ENCODE assay signal across 12 cellular contexts in genomic region chr4:121227254-121227867, GRCh38.
A peak's percentile ranks its signal among the peaks of the same experiment; 100 is the strongest.
DNase-seq lines count a peak whose midpoint lies in the region; ATAC-seq and TF ChIP-seq lines count a peak whose summit lies in the region.
"Had no signal": no experiment of that assay in that cellular context is flagged by ENCODE, and none has a peak within 500 bp of the region (broad histone marks: within the 10 kb centered on the region; RNA-seq: fewer than 3 reads in every experiment).

No MANE protein-coding gene starts in this region.

- CTCF ChIA-PET in activated naive CD4-positive, alpha-beta T cell treated with anti-CD3 and anti-CD28 coated beads for 36 hours (lab: Charles Lee) = interaction anchor here (0.8 to 4.6 kb wide), 6 partner anchors 8 to 35 kb away, joined by 4 to 22 read pairs (median 6); no protein-coding TSS in a partner anchor
- CTCF ChIA-PET in OCI-LY7 (lab: Charles Lee; ENCODE audit: unreplicated experiment) = no interaction called here

- H4K20me1 ChIP-seq in OCI-LY7 (ENCODE audit: insufficient read depth, low read length) = no peaks in the 10 kb centered on the region

- no peak overlapping the region for H3K27ac ChIP-seq in OCI-LY7 (ENCODE audit: low read depth, low read length, poor library complexity, severe bottlenecking)
- H3K27ac ChIP-seq: epithelial cell of prostate had no signal

- peak; percentile 70 for ATAC-seq in HG02623 (IDR thresholded peaks at IDR 0.05; ENCODE audit: unreplicated experiment)
- ATAC-seq in stimulated activated naive CD8-positive, alpha-beta T cell treated with anti-CD3 and anti-CD28 coated beads, Interleukin-15, amount 100 ng/mL, for 72 hours = peak; percentile 97

- intact Hi-C loops in activated naive CD4-positive, alpha-beta T cell treated with anti-CD3 and anti-CD28 coated beads for 36 hours (cut with micrococcal nuclease) = loop anchor here (1.0 to 10.0 kb wide), 10 partner anchors 16 to 577 kb away; partner anchors contain the start of gene EXOSC9
- intact Hi-C loops in OCI-LY7 (cut with micrococcal nuclease; ENCODE audit: unreplicated experiment) = no loop called here

- H3K79me2 ChIP-seq in OCI-LY7 (ENCODE audit: insufficient read depth, low read depth, low read length) = no peaks in the 10 kb centered on the region

- peak; percentile 29; the same call in 1 of the 2 replicates for TF ChIP-seq CTCF in OCI-LY7 (conservative IDR thresholded peaks at IDR 0.05; ENCODE audit: low read length)

- no peak overlapping the region for H3K4me2 ChIP-seq in OCI-LY7 (ENCODE audit: low read length)

- H3K9me3 Mint-ChIP-seq in activated naive CD4-positive, alpha-beta T cell treated with anti-CD3 and anti-CD28 coated beads for 36 hours = no peaks in the 10 kb centered on the region
- H3K9me3 Mint-ChIP-seq in stimulated activated naive CD8-positive, alpha-beta T cell treated with anti-CD3 and anti-CD28 coated beads, Interleukin-15, amount 100 ng/mL, for 72 hours = no peaks in the 10 kb centered on the region
- H3K9me3 Mint-ChIP-seq: neural crest cell had no signal

- H3K36me3 ChIP-seq in OCI-LY7 (ENCODE audit: insufficient read depth, low read length) = no peaks in the 10 kb centered on the region

- POLR2A ChIA-PET in OCI-LY7 (lab: Charles Lee) = no interaction called here

- H3K36me3 Mint-ChIP-seq in activated naive CD4-positive, alpha-beta T cell treated with anti-CD3 and anti-CD28 coated beads for 36 hours (ENCODE audit: low read depth) = no peaks in the 10 kb centered on the region

- H3K4me3 ChIP-seq in OCI-LY7 (ENCODE audit: low read depth, low read length, poor library complexity, severe bottlenecking) = no peak overlapping the region

- peak overlapping the region; percentile 77 for H3K27ac Mint-ChIP-seq in activated naive CD4-positive, alpha-beta T cell treated with anti-CD3 and anti-CD28 coated beads for 36 hours
- peak overlapping the region; percentile 59 to 74 for H3K27ac Mint-ChIP-seq in stimulated activated naive CD8-positive, alpha-beta T cell treated with anti-CD3 and anti-CD28 coated beads, Interleukin-15, amount 100 ng/mL, for 72 hours

- H3K9me3 ChIP-seq in OCI-LY7 (ENCODE audit: low read length) = no peaks in the 10 kb centered on the region

- H3K9me2 ChIP-seq in OCI-LY7 (ENCODE audit: insufficient read depth, low read length) = no peaks in the 10 kb centered on the region

- no peaks in the 10 kb centered on the region for H3K27me3 Mint-ChIP-seq in activated naive CD4-positive, alpha-beta T cell treated with anti-CD3 and anti-CD28 coated beads for 36 hours (ENCODE audit: low read depth)
- no peaks in the 10 kb centered on the region for H3K27me3 Mint-ChIP-seq in stimulated activated naive CD8-positive, alpha-beta T cell treated with anti-CD3 and anti-CD28 coated beads, Interleukin-15, amount 100 ng/mL, for 72 hours

- BruUV-seq in OCI-LY7 (replicated peaks; lab: Mats Ljungman, UMichigan) = no TSS peak

- no peak overlapping the region for H2AFZ ChIP-seq in OCI-LY7 (ENCODE audit: low read length)

- no peak for DNase-seq in activated naive CD4-positive, alpha-beta T cell treated with anti-CD3 and anti-CD28 coated beads for 36 hours
- no peak for DNase-seq in activated naive CD4-positive, alpha-beta T cell treated with anti-CD3 and anti-CD28 coated beads, Interleukin-2, amount 50 U/mL, for 16 hours
- DNase-seq in OCI-LY7 (ENCODE audit: low spot score) = no peak
- DNase-seq in stimulated activated naive CD8-positive, alpha-beta T cell treated with anti-CD3 and anti-CD28 coated beads, Interleukin-15, amount 100 ng/mL, for 72 hours = no peak
- DNase-seq in activated gamma-delta T cell (lab: John Stamatoyannopoulos, UW) = no peak
- no peak for DNase-seq in KG1 (lab: John Stamatoyannopoulos, UW)
- DNase-seq in mesenteric fat pad (ENCODE audit: low spot score) = no peak
- DNase-seq: AML-193; stimulated activated naive CD4-positive, alpha-beta T cell treated with Interleukin-2 at 50 U/mL for 16 hours had no signal

- peaks cover 56% of the 10 kb centered on the region for H3K4me1 Mint-ChIP-seq in activated naive CD4-positive, alpha-beta T cell treated with anti-CD3 and anti-CD28 coated beads for 36 hours (ENCODE audit: low read depth)
- peaks cover 44% of the 10 kb centered on the region for H3K4me1 Mint-ChIP-seq in stimulated activated naive CD8-positive, alpha-beta T cell treated with anti-CD3 and anti-CD28 coated beads, Interleukin-15, amount 100 ng/mL, for 72 hours
- H3K4me1 Mint-ChIP-seq: neural crest cell had no signal

- H3K4me3 Mint-ChIP-seq in activated naive CD4-positive, alpha-beta T cell treated with anti-CD3 and anti-CD28 coated beads for 36 hours = peak overlapping the region; percentile 61
- peak overlapping the region; percentile 49 to 73 for H3K4me3 Mint-ChIP-seq in stimulated activated naive CD8-positive, alpha-beta T cell treated with anti-CD3 and anti-CD28 coated beads, Interleukin-15, amount 100 ng/mL, for 72 hours
- H3K4me3 Mint-ChIP-seq: neural crest cell had no signal

- H3K4me1 ChIP-seq in OCI-LY7 (ENCODE audit: insufficient read depth, low read length, poor library complexity, severe bottlenecking) = no peaks in the 10 kb centered on the region
